Comparison of ENCODE assay signal across 8 cellular contexts in the genomic region with DNA sequence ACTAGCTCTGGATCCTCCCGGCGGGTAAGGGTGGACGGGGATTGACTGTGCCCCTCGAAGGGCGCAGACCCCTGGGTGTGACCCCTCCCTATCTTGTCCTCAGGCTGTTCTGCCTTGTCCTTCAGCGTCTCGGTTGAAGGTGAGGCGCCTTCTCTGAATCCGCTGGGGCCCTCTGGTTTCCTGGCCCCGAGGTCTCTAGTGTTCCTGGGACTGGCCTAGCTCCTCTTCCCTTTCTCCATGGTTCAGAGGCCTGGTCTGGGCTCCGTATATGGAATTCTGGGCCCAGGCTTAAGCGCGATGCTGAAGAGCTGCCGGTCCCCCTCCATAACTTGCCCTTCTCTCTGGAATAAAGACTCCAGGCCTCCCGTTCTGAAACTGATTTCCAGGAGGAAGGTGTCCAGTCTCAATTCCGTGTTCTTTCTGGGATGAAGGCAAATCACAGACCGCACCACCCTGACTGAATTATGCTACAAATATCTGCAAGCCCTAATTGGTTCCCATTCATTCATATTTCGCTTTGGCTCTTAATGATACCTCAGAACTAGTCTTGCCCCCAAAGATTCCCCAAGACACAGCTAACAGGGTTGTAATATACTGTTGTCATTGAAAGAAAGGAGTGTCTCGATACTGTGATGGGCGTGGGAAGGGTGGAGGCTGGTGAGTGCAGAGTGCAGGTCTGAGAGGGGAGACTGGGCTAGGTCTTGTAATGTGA. TPM values are rescaled to one million over a fixed set of nuclear protein-coding genes. Genes with fewer than 3 reads are reported as not detected.
A peak's percentile ranks its signal among the peaks of the same experiment; 100 is the strongest.
DNase-seq lines count a peak whose midpoint lies in the region; ATAC-seq and TF ChIP-seq lines count a peak whose summit lies in the region.

No MANE protein-coding gene starts in this region.

- peak; percentile 10 for ATAC-seq in HG03442 (IDR thresholded peaks at IDR 0.05; ENCODE audit: unreplicated experiment)

- H3K4ac ChIP-seq in mesenchymal stem cell (ENCODE audit: low read depth in 1 of 2, low read length in 2 of 2), result peak overlapping the region; percentile 15 to 71

- H4K8ac ChIP-seq in mesenchymal stem cell (ENCODE audit: low read length), result peak overlapping the region; percentile 81

- TF ChIP-seq CTCF in MCF 10A (IDR thresholded peaks at IDR 0.05; ENCODE audit: unreplicated experiment) (no peak), vagina (IDR thresholded peaks at IDR 0.05) (no peak)

- peak overlapping the region; percentile 89 for H3K4me3 Mint-ChIP-seq in MCF 10A (ENCODE audit: unreplicated experiment)

- DNase-seq in MCF 10A (ENCODE audit: unreplicated experiment) (no peak), mesenchymal stem cell (peak; percentile 38), vagina (ENCODE audit: extremely low spot score in 2 of 2) (no peak), D341Med (ENCODE audit: low spot score) (no peak), cerebellar cortex (ENCODE audit: low spot score) (no peak), NCI-H446 (lab: John Stamatoyannopoulos, UW) (no peak)

- no peak overlapping the region for H2BK12ac ChIP-seq in mesenchymal stem cell (ENCODE audit: low read length in 2 of 2)

- H3K36me3 Mint-ChIP-seq in MCF 10A (ENCODE audit: insufficient read depth, unreplicated experiment), result peaks cover 71% of the 10 kb centered on the region

- H3K9me3 ChIP-seq in mesenchymal stem cell (ENCODE audit: control insufficient read depth, low read length) (no peaks in the 10 kb centered on the region), vagina (no peaks in the 10 kb centered on the region)

- H3K4me1 ChIP-seq in mesenchymal stem cell (ENCODE audit: control insufficient read depth, insufficient read depth, low read depth, low read length) (peaks cover 16% of the 10 kb centered on the region), vagina (peaks cover 40% of the 10 kb centered on the region)

- no peak overlapping the region for H2AK5ac ChIP-seq in mesenchymal stem cell (ENCODE audit: low read length, severe bottlenecking)

- no peaks in the 10 kb centered on the region for H3K9me3 Mint-ChIP-seq in MCF 10A (ENCODE audit: unreplicated experiment)

- no peak overlapping the region for H2BK15ac ChIP-seq in mesenchymal stem cell (ENCODE audit: low read depth, poor library complexity, severe bottlenecking)

- H3K36me3 ChIP-seq in mesenchymal stem cell (ENCODE audit: control insufficient read depth in 1 of 2, insufficient read depth in 2 of 2, low read depth in 1 of 2, low read length in 2 of 2), result peaks cover 60 to 66% of the 10 kb centered on the region in 2 experiments
- H3K36me3 ChIP-seq in vagina, result peaks cover 0 to 50% of the 10 kb centered on the region in 2 donors

- POLR2A ChIA-PET in MCF 10A (lab: Yijun Ruan, JAX), result interaction anchor here (0.6 to 3.1 kb wide), 13 partner anchors 9 to 1465 kb away, joined by 3 to 27 read pairs (median 5); a partner anchor contains a TSS

- H3K23ac ChIP-seq in mesenchymal stem cell (ENCODE audit: low read length in 2 of 2), result no peak overlapping the region

- peak overlapping the region; percentile 52 for H4K91ac ChIP-seq in mesenchymal stem cell (ENCODE audit: low read length)

- intact Hi-C loops in MCF 10A (cut with micrococcal nuclease) (no loop called here), vagina (cut with DNase I) (no loop called here)

- no peak overlapping the region for H2BK5ac ChIP-seq in mesenchymal stem cell (ENCODE audit: low read depth, low read length, poor library complexity, severe bottlenecking)

- H2AFZ ChIP-seq in mesenchymal stem cell (ENCODE audit: low read depth, low read length), result peak overlapping the region; percentile 90

- BruUV-seq in MCF 10A (replicated peaks; lab: Mats Ljungman, UMichigan), result no TSS peak

- peak overlapping the region; percentile 94 for H3K27ac Mint-ChIP-seq in MCF 10A (ENCODE audit: low read depth, unreplicated experiment)

- 12% methylated on average over 19 of the region's 20 CpGs for WGBS in mesenchymal stem cell

- peaks cover 34% of the 10 kb centered on the region for H3K4me1 Mint-ChIP-seq in MCF 10A (ENCODE audit: insufficient read depth, unreplicated experiment)

- peak overlapping the region in 1 of 2 experiments; percentile 94 for H3K14ac ChIP-seq in mesenchymal stem cell (ENCODE audit: low read length in 2 of 2)

- no peak for TF ChIP-seq POLR2A in vagina (IDR thresholded peaks at IDR 0.05)

- CTCF ChIA-PET in MCF 10A (lab: Yijun Ruan, JAX), result interaction anchor here (0.7 to 2.9 kb wide), 5 partner anchors 10 to 64 kb away, joined by 3 to 44 read pairs (median 4); a partner anchor contains a TSS

- H3K18ac ChIP-seq in mesenchymal stem cell (ENCODE audit: low read depth in 1 of 2, low read length in 2 of 2), result peak overlapping the region; percentile 77 to 96

- H2BK120ac ChIP-seq in mesenchymal stem cell (ENCODE audit: low read depth, low read length), result peak overlapping the region; percentile 51

- H3K27me3 ChIP-seq in mesenchymal stem cell (ENCODE audit: control insufficient read depth in 1 of 2, insufficient read depth in 1 of 2, low read length in 2 of 2) (no peaks in the 10 kb centered on the region), vagina (no peaks in the 10 kb centered on the region)

- H3K4me2 ChIP-seq in mesenchymal stem cell (ENCODE audit: low read length, poor library complexity, severe bottlenecking), result peak overlapping the region; percentile 86

- H3K79me1 ChIP-seq in mesenchymal stem cell (replicated peaks; ENCODE audit: low read length, poor library complexity, severe bottlenecking), result peaks cover 37% of the 10 kb centered on the region

- H3K4me3 ChIP-seq in GM08714 (ENCODE audit: low read length) (peak overlapping the region; percentile 97), mesenchymal stem cell (ENCODE audit: insufficient read depth in 1 of 2, low read depth in 1 of 2, low read length in 2 of 2) (peak overlapping the region; percentile 91 to 98), vagina (peak overlapping the region; percentile 78 to 94)

- H3K27ac ChIP-seq in mesenchymal stem cell (ENCODE audit: low read length, poor library complexity, severe bottlenecking), result peak overlapping the region; percentile 36
- H3K27ac ChIP-seq in vagina, result peak overlapping the region; percentile 73

- peak overlapping the region; percentile 98 for H3K9ac ChIP-seq in mesenchymal stem cell (ENCODE audit: low read length)

- no peaks in the 10 kb centered on the region for H3K27me3 Mint-ChIP-seq in MCF 10A (ENCODE audit: insufficient read depth, unreplicated experiment)

RNA-seq across cellular contexts. Expression of a gene that starts 0.7 kb away (rescaled TPM):
- total RNA-seq in MCF 10A (2022), result 50.9 and 51.3 TPM in 2 replicates
- polyA plus RNA-seq in mesenchymal stem cell (2013, experiment 1 of 2), result 30.6 TPM
- 27.9 TPM for polyA plus RNA-seq in mesenchymal stem cell (2013, experiment 2 of 2)
- total RNA-seq in vagina, result 71.9 TPM

RNA-seq across cellular contexts. Expression of a gene that starts 11.1 kb away (rescaled TPM):
- total RNA-seq in MCF 10A (2022) (0.81 TPM in 1 of 2 replicates, not detected in the other), vagina (not detected)
- polyA plus RNA-seq in mesenchymal stem cell (2013, experiment 1 of 2), result 0.30 TPM
- 0.37 TPM for polyA plus RNA-seq in mesenchymal stem cell (2013, experiment 2 of 2)

RNA-seq across cellular contexts. Expression of a gene that starts 19.5 kb away (rescaled TPM):
- total RNA-seq in MCF 10A (2022) (21.7 and 27.9 TPM in 2 replicates), vagina (17.4 TPM)
- polyA plus RNA-seq in mesenchymal stem cell (2013, experiment 1 of 2), result 17.8 TPM
- 21.8 TPM for polyA plus RNA-seq in mesenchymal stem cell (2013, experiment 2 of 2)

RNA-seq across cellular contexts. Expression of a gene that starts 26.1 kb away (rescaled TPM):
- 30.9 and 35.5 TPM in 2 replicates for total RNA-seq in MCF 10A (2022)
- polyA plus RNA-seq in mesenchymal stem cell (2013, experiment 1 of 2), result 25.8 TPM
- polyA plus RNA-seq in mesenchymal stem cell (2013, experiment 2 of 2), result 23.6 TPM
- 57.7 TPM for total RNA-seq in vagina

RNA-seq across cellular contexts. Expression of a gene that starts 26.9 kb away (rescaled TPM):
- total RNA-seq in MCF 10A (2022) (133 TPM in 2 replicates), vagina (131 TPM)
- polyA plus RNA-seq in mesenchymal stem cell (2013, experiment 1 of 2), result 230 TPM
- 226 TPM for polyA plus RNA-seq in mesenchymal stem cell (2013, experiment 2 of 2)
